ENCODE assay signal across 18 cellular contexts in genomic region chr20:22949710-22950109, GRCh38.
DNase-seq lines count a peak whose midpoint lies in the region; ATAC-seq, FAIRE-seq and TF ChIP-seq lines count a peak whose summit lies in the region.
"Had no signal": no experiment of that assay in that cellular context is flagged by ENCODE, and none has a peak within 500 bp of the region (broad histone marks: within the 10 kb centered on the region; RNA-seq: fewer than 3 reads in every experiment).

No MANE protein-coding gene starts in this region.

- no peak overlapping the region for H3K9ac ChIP-seq in mammary epithelial cell (ENCODE audit: insufficient read depth, low read length)
- H3K9ac ChIP-seq: BLaER1 treated with 17β-estradiol and CSF1 and Interleukin-3, amounts not matched to agents 10 nM and 100 nM had no signal

- in situ Hi-C loops in mammary epithelial cell (cut with MboI; ENCODE audit: low sequenced_read_pairs in 2 of 2): no loop called here

- TF ChIP-seq CTCF in mammary epithelial cell (conservative IDR thresholded peaks at IDR 0.05 in 1 of 2, IDR thresholded peaks at IDR 0.05 in 1 of 2; ENCODE audit: extremely low read depth in 1 of 2, insufficient read depth in 1 of 2, low read depth in 1 of 2, low read length in 2 of 2): no peak
- TF ChIP-seq CTCF in MCF 10A (IDR thresholded peaks at IDR 0.05; ENCODE audit: unreplicated experiment): no peak
- no peak for TF ChIP-seq CTCF in bronchial epithelial cell (IDR thresholded peaks at IDR 0.05; ENCODE audit: insufficient read depth, low read length, severe bottlenecking)
- TF ChIP-seq CTCF in hepatocyte (IDR thresholded peaks at IDR 0.05; ENCODE audit: poor library complexity): no peak
- no peak for TF ChIP-seq CTCF in CD14-positive monocyte (IDR thresholded peaks at IDR 0.05)

- H3K79me2 ChIP-seq in mammary epithelial cell (ENCODE audit: insufficient read depth, low read length): no peaks in the 10 kb centered on the region
- no peaks in the 10 kb centered on the region for H3K79me2 ChIP-seq in hepatocyte

- H3K27ac Mint-ChIP-seq in MCF 10A (ENCODE audit: low read depth, unreplicated experiment) (no peak overlapping the region), CD14-positive monocyte (no peak overlapping the region)

- no peak overlapping the region for H2AFZ ChIP-seq in mammary epithelial cell (ENCODE audit: low read depth, low read length)
- no peak overlapping the region for H2AFZ ChIP-seq in hepatocyte

- no peak for FAIRE-seq in bronchial epithelial cell (lab: Jason Lieb, UNC)
- FAIRE-seq: HTR-8/SVneo had no signal

- H3K27me3 Mint-ChIP-seq in MCF 10A (ENCODE audit: insufficient read depth, unreplicated experiment): no peaks in the 10 kb centered on the region
- H3K27me3 Mint-ChIP-seq in CD14-positive monocyte (ENCODE audit: low read depth in 3 of 3): peaks cover 5 to 13% (median 7%) of the 10 kb centered on the region in 3 donors

- BruUV-seq in mammary epithelial cell (replicated peaks; lab: Mats Ljungman, UMichigan): no TSS peak
- no TSS peak for BruUV-seq in MCF 10A (replicated peaks; lab: Mats Ljungman, UMichigan)

- dilution Hi-C loops in mammary epithelial cell (cut with HindIII; ENCODE audit: low sequenced_read_pairs): no loop called here

- H3K4me3 Mint-ChIP-seq in MCF 10A (ENCODE audit: unreplicated experiment) (no peak overlapping the region), CD14-positive monocyte (no peak overlapping the region)

- intact Hi-C loops in mammary epithelial cell (cut with micrococcal nuclease): no loop called here
- intact Hi-C loops in MCF 10A (cut with micrococcal nuclease): no loop called here
- intact Hi-C loops in CD14-positive monocyte (cut with micrococcal nuclease): no loop called here
- intact Hi-C loops in left cardiac atrium (cut with DNase I): no loop called here

- no peak overlapping the region for H3K4me3 ChIP-seq in mammary epithelial cell (replicated peaks in 1 of 3; ENCODE audit: insufficient read depth in 1 of 3, low read depth in 2 of 3, low read length in 3 of 3)
- no peak overlapping the region for H3K4me3 ChIP-seq in bronchial epithelial cell (ENCODE audit: low read depth, low read length)
- H3K4me3 ChIP-seq in hepatocyte: no peak overlapping the region
- H3K4me3 ChIP-seq: BLaER1 treated with 17β-estradiol and CSF1 and Interleukin-3, amounts not matched to agents 10 nM and 100 nM had no signal

- no peaks in the 10 kb centered on the region for H3K27me3 ChIP-seq in mammary epithelial cell (ENCODE audit: insufficient read depth, low read length)
- peaks cover 4% of the 10 kb centered on the region for H3K27me3 ChIP-seq in bronchial epithelial cell (ENCODE audit: control insufficient read depth, insufficient read depth, low read length)
- no peaks in the 10 kb centered on the region for H3K27me3 ChIP-seq in hepatocyte

- H3K27ac ChIP-seq in mammary epithelial cell (ENCODE audit: insufficient read depth, low read depth, low read length) (no peak overlapping the region), hepatocyte (peak overlapping the region; percentile 57)
- H3K27ac ChIP-seq: BLaER1 treated with 17β-estradiol and CSF1 and Interleukin-3, amounts not matched to agents 10 nM and 100 nM had no signal

- ATAC-seq in left cardiac atrium: no peak

- H3K36me3 Mint-ChIP-seq in MCF 10A (ENCODE audit: insufficient read depth, unreplicated experiment) (no peaks in the 10 kb centered on the region), CD14-positive monocyte (no peaks in the 10 kb centered on the region)

- DNase-seq in mammary epithelial cell (peak; percentile 22), MCF 10A (ENCODE audit: unreplicated experiment) (no peak), bronchial epithelial cell (ENCODE audit: low read depth) (peak; percentile 39), hepatocyte (ENCODE audit: low spot score) (no peak), NCI-H128 (lab: John Stamatoyannopoulos, UW; ENCODE audit: unreplicated experiment) (no peak), cortex of kidney (lab: John Stamatoyannopoulos, UW) (no peak), CD14-positive monocyte (ENCODE audit: low spot score) (no peak), left cardiac atrium (no peak)
- DNase-seq: 8988T, DMS153, HCEC 1CT, NCI-H1048, NCI-H1694, NCI-H2107, NCI-H345, NCI-H526 treated with DMSO at 0.1 percent for 48 hours had no signal

- WGBS in mammary epithelial cell (ENCODE audit: low coverage, missing lambda C conversion rate): 45% methylated on average over 1 of the region's 1 CpG
- 87% methylated on average over 1 of the region's 1 CpG for WGBS in hepatocyte (ENCODE audit: low lambda C conversion rate, missing lambda C conversion rate)

- no peak overlapping the region for H3K4me2 ChIP-seq in mammary epithelial cell (ENCODE audit: insufficient read depth, low read depth, low read length)
- H3K4me2 ChIP-seq in hepatocyte: no peak overlapping the region

- CTCF ChIA-PET in mammary epithelial cell (lab: Charles Lee; ENCODE audit: low non-redundant PET): no interaction called here
- CTCF ChIA-PET in MCF 10A (lab: Yijun Ruan, JAX): interaction anchor here (1.0 to 1.3 kb wide), 3 partner anchors 9 to 251 kb away, joined by 3 to 6 read pairs (median 3); no protein-coding TSS in a partner anchor

- H3K4me1 Mint-ChIP-seq in MCF 10A (ENCODE audit: insufficient read depth, unreplicated experiment): no peaks in the 10 kb centered on the region
- H3K4me1 Mint-ChIP-seq in CD14-positive monocyte: no peaks in the 10 kb centered on the region

- H3K4me1 ChIP-seq in mammary epithelial cell (ENCODE audit: insufficient read depth, low read length): peaks cover 6% of the 10 kb centered on the region
- H3K4me1 ChIP-seq in hepatocyte (ENCODE audit: insufficient read depth): peaks cover 3% of the 10 kb centered on the region

- H3K36me3 ChIP-seq in mammary epithelial cell (ENCODE audit: insufficient read depth, low read length) (no peaks in the 10 kb centered on the region), bronchial epithelial cell (ENCODE audit: control insufficient read depth, insufficient read depth, low read length) (no peaks in the 10 kb centered on the region), hepatocyte (replicated peaks; ENCODE audit: insufficient read depth, low read depth) (no peaks in the 10 kb centered on the region)
- H3K36me3 ChIP-seq: BLaER1 treated with 17β-estradiol and CSF1 and Interleukin-3, amounts not matched to agents 10 nM and 100 nM had no signal

- no peaks in the 10 kb centered on the region for H3K9me2 ChIP-seq in hepatocyte (replicated peaks; ENCODE audit: insufficient read depth)

- H3K9me3 Mint-ChIP-seq in MCF 10A (ENCODE audit: unreplicated experiment) (no peaks in the 10 kb centered on the region), CD14-positive monocyte (no peaks in the 10 kb centered on the region)

- no peaks in the 10 kb centered on the region for H3K9me3 ChIP-seq in mammary epithelial cell (replicated peaks; ENCODE audit: insufficient read depth, low read length)
- H3K9me3 ChIP-seq in hepatocyte (ENCODE audit: low read depth): no peaks in the 10 kb centered on the region

- POLR2A ChIA-PET in MCF 10A (lab: Yijun Ruan, JAX): interaction anchor here (1.0 kb wide), 1 partner anchor 10 kb away, joined by 4 read pairs; no protein-coding TSS in a partner anchor

- H4K20me1 ChIP-seq in mammary epithelial cell (ENCODE audit: insufficient read depth, low read length) (no peaks in the 10 kb centered on the region), hepatocyte (ENCODE audit: insufficient read depth, poor library complexity, severe bottlenecking) (no peaks in the 10 kb centered on the region)
- H4K20me1 ChIP-seq: BLaER1 treated with 17β-estradiol and CSF1 and Interleukin-3, amounts not matched to agents 10 nM and 100 nM had no signal

Comparison
In these comparisons a context has a peak if more than half of its experiments do, and no peak if none do; other contexts are left out.
1. DNase-seq: peak in mammary epithelial cell (single experiment) and bronchial epithelial cell (single experiment); none in MCF 10A (single experiment), hepatocyte (single experiment), NCI-H128 (single experiment), cortex of kidney (single experiment), CD14-positive monocyte (single experiment) and left cardiac atrium (single experiment).